In the genomic region with DNA sequence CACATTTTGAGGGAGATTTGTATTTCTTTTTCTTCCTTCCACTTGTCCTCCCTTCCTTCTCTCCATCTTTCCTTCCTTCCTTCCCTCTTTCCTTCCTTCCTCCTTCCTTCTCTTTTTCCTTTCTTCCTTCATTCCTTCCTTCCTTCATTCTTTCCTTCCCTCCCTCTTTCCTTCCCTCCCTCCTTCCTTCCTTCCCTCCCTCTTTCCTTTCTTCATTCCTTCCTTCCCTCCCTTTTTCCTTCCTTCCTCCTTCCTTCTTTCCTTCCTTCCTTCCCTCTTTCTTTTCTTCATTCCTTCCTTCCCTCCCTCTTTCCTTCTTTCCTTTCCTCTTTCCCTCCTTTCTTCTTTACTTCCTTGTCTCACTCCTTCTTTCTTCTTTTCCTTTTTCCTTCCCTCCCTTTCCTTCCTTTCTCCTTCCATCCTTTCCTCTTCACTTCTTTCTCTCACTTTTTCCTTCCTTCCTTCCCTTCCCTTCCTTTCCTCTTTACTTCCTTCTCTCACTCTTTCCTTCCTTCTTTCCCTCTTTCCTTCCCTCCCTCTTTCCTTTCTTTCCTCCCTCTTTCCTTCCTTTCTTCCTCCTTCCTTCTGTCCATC, we compare ENCODE assay signal across 23 cellular contexts.
A peak's percentile ranks its signal among the peaks of the same experiment; 100 is the strongest.
DNase-seq lines count a peak whose midpoint lies in the region; ATAC-seq and TF ChIP-seq lines count a peak whose summit lies in the region.
"Had no signal": no experiment of that assay in that cellular context is flagged by ENCODE, and none has a peak within 500 bp of the region (broad histone marks: within the 10 kb centered on the region; RNA-seq: fewer than 3 reads in every experiment).

No MANE protein-coding gene starts in this region.

- no peaks in the 10 kb centered on the region for H4K20me1 ChIP-seq in BLaER1
- H4K20me1 ChIP-seq in GM23338 (replicated peaks; ENCODE audit: insufficient read depth): peaks cover 10% of the 10 kb centered on the region; the same call in 1 of the 2 replicates

- no peak overlapping the region for H2AFZ ChIP-seq in GM23338
- H2AFZ ChIP-seq: PC-9 had no signal

- H3K36me3 Mint-ChIP-seq in GM23338 (ENCODE audit: low read depth) (peaks cover 75% of the 10 kb centered on the region), osteocyte (ENCODE audit: unreplicated experiment) (peaks cover 33% of the 10 kb centered on the region)
- H3K36me3 Mint-ChIP-seq in central memory CD8-positive, alpha-beta T cell (ENCODE audit: insufficient read depth): peaks cover 4% of the 10 kb centered on the region
- peaks cover 73% of the 10 kb centered on the region for H3K36me3 Mint-ChIP-seq in activated CD4-positive, alpha-beta T cell treated with anti-CD3 and anti-CD28 coated beads for 36 hours (ENCODE audit: low read depth)

- peaks cover 40% of the 10 kb centered on the region for H3K36me3 ChIP-seq in BLaER1
- peaks cover 16% of the 10 kb centered on the region for H3K36me3 ChIP-seq in GM23338 (ENCODE audit: insufficient read depth)

- H3K27ac ChIP-seq in BLaER1 (peak overlapping the region; percentile 76), GM23338 (ENCODE audit: low read depth) (no peak overlapping the region)
- H3K27ac ChIP-seq: C4-2B, PC-9 had no signal

- POLR2A ChIA-PET in activated CD4-positive, alpha-beta T cell treated with anti-CD3 and anti-CD28 coated beads for 36 hours (lab: Charles Lee): no interaction called here

- peak overlapping the region; percentile 4; the same call in 1 of the 2 replicates for H3K9ac ChIP-seq in BLaER1

- H3K9me3 ChIP-seq in BLaER1: peaks cover 18% of the 10 kb centered on the region

- no peaks in the 10 kb centered on the region for H3K9me2 ChIP-seq in GM23338 (ENCODE audit: insufficient read depth)

- H3K4me3 ChIP-seq in BLaER1 (peak overlapping the region; percentile 31; the same call in 1 of the 2 replicates), GM23338 (no peak overlapping the region)
- H3K4me3 ChIP-seq: MG63, PC-9 had no signal

- TF ChIP-seq CTCF in GM23338 (conservative IDR thresholded peaks at IDR 0.05; ENCODE audit: low read depth in 2 of 2): no peak
- TF ChIP-seq CTCF in osteocyte (IDR thresholded peaks at IDR 0.05): no peak

- DNase-seq in GM23338 (ENCODE audit: low spot score) (no peak), osteocyte (ENCODE audit: extremely low spot score, unreplicated experiment) (no peak), NCI-H524 (lab: John Stamatoyannopoulos, UW) (no peak), NOMO-1 (lab: John Stamatoyannopoulos, UW; ENCODE audit: unreplicated experiment in 2 of 2) (no peak)
- no peak for DNase-seq in central memory CD8-positive, alpha-beta T cell (ENCODE audit: low spot score in 2 of 2)
- DNase-seq in activated CD4-positive, alpha-beta T cell treated with anti-CD3 and anti-CD28 coated beads for 36 hours: no peak
- DNase-seq: CD8-positive, alpha-beta T cell; DMS79 treated with DMSO at 0.1 percent for 48 hours; GF-D8; KG1; MG63; NCI-H1105 treated with DMSO at 0.1 percent for 48 hours; NCI-H146; NCI-H1930; NCI-H2107; NCI-H524 treated with DMSO at 0.1 percent for 48 hours; NCI-H82; NK-92 treated with Interleukin-12 subunit alpha and Interleukin-12 subunit beta, amount 100 ng/mL, for 24 hours; PC-9; Right ventricle myocardium superior; RPMI8226 had no signal

- intact Hi-C loops in activated CD4-positive, alpha-beta T cell treated with anti-CD3 and anti-CD28 coated beads for 36 hours (cut with DNase I, micrococcal nuclease): no loop called here

- peaks cover 31% of the 10 kb centered on the region for H3K9me3 Mint-ChIP-seq in GM23338
- H3K9me3 Mint-ChIP-seq in central memory CD8-positive, alpha-beta T cell: no peaks in the 10 kb centered on the region
- no peaks in the 10 kb centered on the region for H3K9me3 Mint-ChIP-seq in osteocyte (ENCODE audit: unreplicated experiment)
- H3K9me3 Mint-ChIP-seq in activated CD4-positive, alpha-beta T cell treated with anti-CD3 and anti-CD28 coated beads for 36 hours (ENCODE audit: low read depth): peaks cover 5% of the 10 kb centered on the region

- H3K27me3 Mint-ChIP-seq in GM23338 (ENCODE audit: insufficient read depth, low read depth, poor library complexity) (peaks cover 7% of the 10 kb centered on the region), osteocyte (ENCODE audit: unreplicated experiment) (no peaks in the 10 kb centered on the region)
- no peaks in the 10 kb centered on the region for H3K27me3 Mint-ChIP-seq in central memory CD8-positive, alpha-beta T cell
- H3K27me3 Mint-ChIP-seq in activated CD4-positive, alpha-beta T cell treated with anti-CD3 and anti-CD28 coated beads for 36 hours: no peaks in the 10 kb centered on the region

- no peak for ATAC-seq in GM23338
- no peak for ATAC-seq in central memory CD8-positive, alpha-beta T cell (replicated peaks; ENCODE audit: extremely low read depth, poor library complexity, severe bottlenecking)
- no peak for ATAC-seq in activated CD4-positive, alpha-beta T cell treated with anti-CD3 and anti-CD28 coated beads for 36 hours
- ATAC-seq: CD8-positive, alpha-beta T cell had no signal

- H3K27ac Mint-ChIP-seq in GM23338 (no peak overlapping the region), osteocyte (ENCODE audit: unreplicated experiment) (peak overlapping the region; percentile 66)
- peak overlapping the region; percentile 67 for H3K27ac Mint-ChIP-seq in central memory CD8-positive, alpha-beta T cell (ENCODE audit: low read depth)
- no peak overlapping the region for H3K27ac Mint-ChIP-seq in activated CD4-positive, alpha-beta T cell treated with anti-CD3 and anti-CD28 coated beads for 36 hours
- H3K27ac Mint-ChIP-seq: CD8-positive, alpha-beta T cell had no signal

- peaks cover 14% of the 10 kb centered on the region for H3K4me1 Mint-ChIP-seq in GM23338
- peaks cover 7% of the 10 kb centered on the region for H3K4me1 Mint-ChIP-seq in central memory CD8-positive, alpha-beta T cell
- H3K4me1 Mint-ChIP-seq in osteocyte (ENCODE audit: unreplicated experiment): peaks cover 11% of the 10 kb centered on the region
- H3K4me1 Mint-ChIP-seq in activated CD4-positive, alpha-beta T cell treated with anti-CD3 and anti-CD28 coated beads for 36 hours: no peaks in the 10 kb centered on the region

- peak overlapping the region; percentile 64 for H3K4me2 ChIP-seq in BLaER1
- 0 out of 2 replicates have a peak overlapping the region, but pooled peaks have one; percentile 31 for H3K4me2 ChIP-seq in GM23338
- H3K4me2 ChIP-seq: PC-9 had no signal

- H3K4me3 Mint-ChIP-seq in GM23338 (no peak overlapping the region), osteocyte (ENCODE audit: unreplicated experiment) (no peak overlapping the region)
- no peak overlapping the region for H3K4me3 Mint-ChIP-seq in central memory CD8-positive, alpha-beta T cell
- H3K4me3 Mint-ChIP-seq in activated CD4-positive, alpha-beta T cell treated with anti-CD3 and anti-CD28 coated beads for 36 hours: no peak overlapping the region
- H3K4me3 Mint-ChIP-seq: CD8-positive, alpha-beta T cell had no signal

- H3K4me1 ChIP-seq in BLaER1 (peaks cover 59% of the 10 kb centered on the region), GM23338 (ENCODE audit: insufficient read depth) (peaks cover 4% of the 10 kb centered on the region)

- H3K27me3 ChIP-seq in BLaER1 (no peaks in the 10 kb centered on the region), GM23338 (ENCODE audit: insufficient read depth) (no peaks in the 10 kb centered on the region)
- H3K27me3 ChIP-seq: MG63 had no signal

- H3K79me2 ChIP-seq in GM23338 (replicated peaks; ENCODE audit: insufficient read depth): peaks cover 20% of the 10 kb centered on the region

- no peaks in the 10 kb centered on the region for H3F3A ChIP-seq in GM23338 (replicated peaks; ENCODE audit: low read depth)

- CTCF ChIA-PET in activated CD4-positive, alpha-beta T cell treated with anti-CD3 and anti-CD28 coated beads for 36 hours (lab: Charles Lee): no interaction called here

TF ChIP-seq in GM23338, 12 proteins besides CTCF, POLR2A, EP300 and RAD21:
- TF ChIP-seq CREB1 (CRISPR knock-in tag; IDR thresholded peaks at IDR 0.05; ENCODE audit: low read depth): no peak
- no peak for TF ChIP-seq EZH2 (IDR thresholded peaks at IDR 0.05; ENCODE audit: low read depth, unreplicated experiment)
- TF ChIP-seq REST (IDR thresholded peaks at IDR 0.05; ENCODE audit: unreplicated experiment): no peak
- no peak for TF ChIP-seq NANOG (IDR thresholded peaks at IDR 0.05; ENCODE audit: borderline replicate concordance)

Comparison
In these comparisons a context has a peak if more than half of its experiments do, and no peak if none do; other contexts are left out.
1. H3K27ac Mint-ChIP-seq: peak in central memory CD8-positive, alpha-beta T cell (single experiment) and osteocyte (single experiment); none in GM23338 (single experiment) and activated CD4-positive, alpha-beta T cell treated with anti-CD3 and anti-CD28 coated beads for 36 hours (single experiment).